14 cellular contexts compared by ENCODE assay signal in the genomic region with DNA sequence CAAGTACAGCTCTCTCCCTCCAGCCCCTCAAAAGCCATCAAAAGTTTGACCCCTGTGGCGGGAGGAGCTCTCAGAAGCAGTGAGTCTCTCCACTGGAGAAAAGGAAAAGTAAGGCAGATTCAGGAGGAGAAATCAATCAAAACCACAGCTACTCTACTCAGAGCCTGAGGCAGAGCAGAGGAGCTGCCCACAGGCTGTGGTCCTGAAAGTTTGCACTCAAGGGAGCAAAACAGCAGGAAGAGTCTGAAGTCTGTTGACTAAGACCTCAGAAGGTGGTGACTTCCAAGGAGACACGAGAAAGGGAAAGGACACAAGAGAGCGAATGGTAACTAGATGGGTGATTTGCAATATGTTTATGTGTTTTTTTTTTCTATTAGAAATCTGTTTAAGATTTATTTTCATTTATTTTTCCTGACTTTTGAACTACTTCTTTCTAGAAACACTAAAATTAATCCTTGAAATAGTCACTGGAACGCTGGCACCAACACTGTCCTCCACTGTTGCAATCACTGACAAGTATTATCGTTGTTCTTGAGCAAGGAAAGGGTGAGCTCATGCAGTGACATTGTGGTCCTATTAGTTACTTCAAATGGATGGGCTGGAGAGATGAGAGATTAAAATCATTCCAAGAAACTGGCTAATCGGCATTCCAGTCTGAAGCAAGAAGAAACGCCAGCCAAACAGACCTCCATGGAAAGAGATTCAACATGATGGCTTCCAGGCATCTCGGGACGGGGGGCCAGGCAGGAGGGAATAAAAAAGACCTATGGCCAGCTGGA. TPM values are rescaled to one million over a fixed set of nuclear protein-coding genes. Genes with fewer than 3 reads are reported as not detected.
DNase-seq lines count a peak whose midpoint lies in the region; ATAC-seq, FAIRE-seq and TF ChIP-seq lines count a peak whose summit lies in the region.
"Had no signal": no experiment of that assay in that cellular context is flagged by ENCODE, and none has a peak within 500 bp of the region (broad histone marks: within the 10 kb centered on the region; RNA-seq: fewer than 3 reads in every experiment).

No MANE protein-coding gene starts in this region.

- H3K4me1 Mint-ChIP-seq in progenitor cell of endocrine pancreas (ENCODE audit: low read depth), result no peaks in the 10 kb centered on the region
- H3K4me1 Mint-ChIP-seq: CD4-positive, alpha-beta memory T cell had no signal

- no peak for TF ChIP-seq CTCF in progenitor cell of endocrine pancreas (IDR thresholded peaks at IDR 0.05; ENCODE audit: unreplicated experiment)

- ATAC-seq in left cardiac atrium, result peak; percentile 24 to 57
- ATAC-seq in HG02623 (IDR thresholded peaks at IDR 0.05; ENCODE audit: unreplicated experiment), result no peak

- no peaks in the 10 kb centered on the region for H3K27me3 Mint-ChIP-seq in progenitor cell of endocrine pancreas
- H3K27me3 Mint-ChIP-seq: CD4-positive, alpha-beta memory T cell had no signal

- H3K36me3 Mint-ChIP-seq in progenitor cell of endocrine pancreas (ENCODE audit: insufficient read depth), result no peaks in the 10 kb centered on the region
- H3K36me3 Mint-ChIP-seq: CD4-positive, alpha-beta memory T cell had no signal

- H3K27ac Mint-ChIP-seq in progenitor cell of endocrine pancreas, result no peak overlapping the region
- H3K27ac Mint-ChIP-seq: activated naive CD4-positive, alpha-beta T cell treated with anti-CD3 and anti-CD28 coated beads for 36 hours; CD4-positive, alpha-beta memory T cell had no signal

- TF ChIP-seq POLR2A in H54 (IDR thresholded peaks at IDR 0.05; ENCODE audit: low read depth, low read length), result no peak

- H3K9me3 Mint-ChIP-seq in progenitor cell of endocrine pancreas (ENCODE audit: low read depth), result peaks cover 9% of the 10 kb centered on the region

- peak; percentile 4 for DNase-seq in H54 (ENCODE audit: insufficient read length, low spot score)
- peak; percentile 60 for DNase-seq in astrocyte of the hippocampus (ENCODE audit: low read depth, low spot score)
- DNase-seq in left cardiac atrium, result no peak
- peak; percentile 30 for DNase-seq in progenitor cell of endocrine pancreas (ENCODE audit: low spot score, unreplicated experiment)
- no peak for DNase-seq in AML-193 (lab: John Stamatoyannopoulos, UW)
- DNase-seq in HuH-7.5 (ENCODE audit: low spot score), result no peak
- DNase-seq in NCI-H446 (lab: John Stamatoyannopoulos, UW), result no peak
- DNase-seq: activated naive CD4-positive, alpha-beta T cell treated with anti-CD3 and anti-CD28 coated beads for 36 hours; CD4-positive, alpha-beta memory T cell; foreskin melanocyte; SIG-M5; testis had no signal

- no peak overlapping the region for H3K4me3 Mint-ChIP-seq in progenitor cell of endocrine pancreas (ENCODE audit: low read depth)
- H3K4me3 Mint-ChIP-seq: activated naive CD4-positive, alpha-beta T cell treated with anti-CD3 and anti-CD28 coated beads for 36 hours; CD4-positive, alpha-beta memory T cell had no signal

- intact Hi-C loops in left cardiac atrium (cut with DNase I), result no loop called here

- no peak for FAIRE-seq in H54 (lab: Jason Lieb, UNC)

RNA-seq across cellular contexts. Expression of gene PID1, which starts 35.8 kb away (rescaled TPM):
- total RNA-seq in left cardiac atrium, result 10 to 100 TPM; 11.3 to 15.1 TPM
- total RNA-seq in progenitor cell of endocrine pancreas, result 0.27 and 0.34 TPM in 2 replicates
- total RNA-seq: activated CD8-positive, alpha-beta memory T cell treated with anti-CD3 and anti-CD28 coated beads for 36 hours; activated naive CD4-positive, alpha-beta T cell treated with anti-CD3 and anti-CD28 coated beads for 36 hours had no signal

Comparison
In these comparisons a context has a peak if more than half of its experiments do, and no peak if none do; other contexts are left out.
1. DNase-seq: peak in H54 (single experiment), astrocyte of the hippocampus (single experiment) and progenitor cell of endocrine pancreas (single experiment); none in left cardiac atrium (single experiment), AML-193 (0 of 2), HuH-7.5 (single experiment) and NCI-H446 (0 of 2).